19 cellular contexts compared by ENCODE assay signal in the genomic region with DNA sequence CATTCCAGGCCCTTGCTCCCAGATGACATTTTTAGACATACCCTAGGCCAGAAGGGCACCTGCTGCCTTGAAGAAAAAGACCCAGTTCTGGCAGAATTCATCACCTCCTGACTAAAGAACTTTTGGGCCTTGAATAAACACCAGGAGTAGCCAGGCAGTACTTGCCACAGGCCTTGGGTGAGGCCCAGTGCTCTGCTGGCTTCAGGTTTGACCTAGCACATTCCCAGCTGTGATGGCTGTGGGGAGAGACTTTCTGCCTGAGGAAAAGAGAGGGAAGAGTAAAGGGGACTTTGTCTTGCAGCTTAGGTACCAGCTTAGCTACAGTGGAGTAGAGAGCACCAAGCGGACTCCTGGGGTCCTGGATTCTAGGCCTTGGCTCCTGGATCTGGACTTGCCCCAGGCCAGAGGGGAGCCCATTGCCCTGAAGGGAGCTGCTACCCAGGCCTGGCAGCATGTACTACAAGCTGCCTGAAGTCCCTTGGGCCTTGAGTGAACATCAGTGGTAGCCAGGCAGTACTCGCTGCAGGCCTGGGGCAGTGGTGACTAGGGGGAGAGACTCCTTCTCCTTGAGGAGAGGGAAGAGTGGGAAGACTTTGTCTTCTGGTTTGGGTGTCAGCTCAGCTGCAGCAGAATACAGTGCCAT. TPM values are rescaled to one million over a fixed set of nuclear protein-coding genes. Genes with fewer than 3 reads are reported as not detected.
DNase-seq lines count a peak whose midpoint lies in the region; ATAC-seq and TF ChIP-seq lines count a peak whose summit lies in the region.
"Had no signal": no experiment of that assay in that cellular context is flagged by ENCODE, and none has a peak within 500 bp of the region (broad histone marks: within the 10 kb centered on the region; RNA-seq: fewer than 3 reads in every experiment).

No MANE protein-coding gene starts in this region.

- no peak for TF ChIP-seq POLR2A in tibial nerve (IDR thresholded peaks at IDR 0.05)

- H3K4me1 Mint-ChIP-seq in osteocyte (ENCODE audit: unreplicated experiment) (peaks cover 36% of the 10 kb centered on the region), CD14-positive monocyte (peaks cover 20% of the 10 kb centered on the region)
- H3K4me1 Mint-ChIP-seq: activated CD8-positive, alpha-beta memory T cell treated with anti-CD3 and anti-CD28 coated beads, Interleukin-2, amount 10 ng/mL, durations not matched to agents 7 days and 5 days had no signal

- no peak overlapping the region for H2AFZ ChIP-seq in OCI-LY7 (ENCODE audit: low read length)

- POLR2A ChIA-PET in OCI-LY7 (lab: Charles Lee): interaction anchor here (0.6 kb wide), 1 partner anchor 31 kb away, joined by 3 read pairs; no protein-coding TSS in a partner anchor

- TF ChIP-seq CTCF in choroid plexus epithelial cell (conservative IDR thresholded peaks at IDR 0.05; ENCODE audit: low read depth, low read length) (no peak), left ventricle myocardium inferior (IDR thresholded peaks at IDR 0.05; ENCODE audit: borderline replicate concordance) (no peak), osteocyte (IDR thresholded peaks at IDR 0.05) (no peak), tibial nerve (IDR thresholded peaks at IDR 0.05) (no peak), OCI-LY7 (conservative IDR thresholded peaks at IDR 0.05; ENCODE audit: low read length) (no peak), CD14-positive monocyte (IDR thresholded peaks at IDR 0.05) (no peak)

- intact Hi-C loops in left ventricle myocardium inferior (cut with micrococcal nuclease): no loop called here
- intact Hi-C loops in OCI-LY7 (cut with micrococcal nuclease; ENCODE audit: unreplicated experiment): no loop called here
- intact Hi-C loops in CD14-positive monocyte (cut with micrococcal nuclease): no loop called here

- H3K4me3 ChIP-seq in choroid plexus epithelial cell (ENCODE audit: low read depth, low read length) (no peak overlapping the region), left ventricle myocardium inferior (no peak overlapping the region), tibial nerve (no peak overlapping the region), OCI-LY7 (ENCODE audit: low read depth, low read length, poor library complexity, severe bottlenecking) (no peak overlapping the region)
- H3K4me3 ChIP-seq: GM12878, tibial artery had no signal

- H3K9me3 Mint-ChIP-seq in osteocyte (ENCODE audit: unreplicated experiment): peaks cover 34% of the 10 kb centered on the region
- peaks cover 0 to 5% (median 4%) of the 10 kb centered on the region in 7 donors for H3K9me3 Mint-ChIP-seq in CD14-positive monocyte

- H4K20me1 ChIP-seq in OCI-LY7 (ENCODE audit: insufficient read depth, low read length): no peaks in the 10 kb centered on the region

- WGBS in tibial nerve, 2 donors: 89 to 90% methylated on average over 2 of the region's 2 CpGs

- H3K9me2 ChIP-seq in OCI-LY7 (ENCODE audit: insufficient read depth, low read length): no peaks in the 10 kb centered on the region

- ATAC-seq in HG02981 (IDR thresholded peaks at IDR 0.05; ENCODE audit: unreplicated experiment): no peak
- ATAC-seq: activated CD8-positive, alpha-beta memory T cell treated with anti-CD3 and anti-CD28 coated beads, Interleukin-2, amount 10 ng/mL, durations not matched to agents 7 days and 5 days had no signal

- H3K4me1 ChIP-seq in left ventricle myocardium inferior (peaks cover 27% of the 10 kb centered on the region), tibial nerve (peaks cover 8 to 57% (median 27%) of the 10 kb centered on the region in 4 donors), OCI-LY7 (ENCODE audit: insufficient read depth, low read length, poor library complexity, severe bottlenecking) (no peaks in the 10 kb centered on the region)
- H3K4me1 ChIP-seq: BE2C had no signal

- H3K79me2 ChIP-seq in OCI-LY7 (ENCODE audit: insufficient read depth, low read depth, low read length): no peaks in the 10 kb centered on the region

- peak overlapping the region; percentile 71 for H3K27ac ChIP-seq in left ventricle myocardium inferior (replicated peaks)
- H3K27ac ChIP-seq in tibial nerve: peak overlapping the region; percentile 56 to 91 (median 70)
- H3K27ac ChIP-seq in OCI-LY7 (ENCODE audit: low read depth, low read length, poor library complexity, severe bottlenecking): no peak overlapping the region
- H3K27ac ChIP-seq: neutrophil had no signal

- peak; percentile 15 for DNase-seq in choroid plexus epithelial cell (ENCODE audit: low read depth)
- DNase-seq in left ventricle myocardium inferior: no peak
- peak; percentile 69 for DNase-seq in osteocyte (ENCODE audit: extremely low spot score, unreplicated experiment)
- no peak for DNase-seq in tibial nerve (ENCODE audit: low spot score in 2 of 2)
- no peak for DNase-seq in OCI-LY7 (ENCODE audit: low spot score)
- DNase-seq in CD14-positive monocyte (ENCODE audit: low spot score): no peak
- DNase-seq in dermis blood vessel endothelial cell: no peak
- DNase-seq: activated CD4-positive, alpha-beta T cell treated with anti-CD3 and anti-CD28 coated beads for 1 hour; activated CD8-positive, alpha-beta memory T cell treated with anti-CD3 and anti-CD28 coated beads, Interleukin-2, amount 10 ng/mL, durations not matched to agents 7 days and 5 days; amniotic stem cell; BE2C; GDM1; NCI-H1930; stimulated activated CD4-positive, alpha-beta T cell treated with anti-CD3 and anti-CD28 coated beads, Interleukin-4, amount 100 ng/mL, for 4 hours; stimulated activated CD8-positive, alpha-beta memory T cell treated with anti-CD3 and anti-CD28 coated beads, Interleukin-4, amount 100 ng/mL, for 48 hours had no signal

- peaks cover 75% of the 10 kb centered on the region for H3K36me3 ChIP-seq in left ventricle myocardium inferior
- H3K36me3 ChIP-seq in tibial nerve: peaks cover 0 to 57% (median 4%) of the 10 kb centered on the region in 3 donors
- no peaks in the 10 kb centered on the region for H3K36me3 ChIP-seq in OCI-LY7 (ENCODE audit: insufficient read depth, low read length)
- H3K36me3 ChIP-seq: BE2C, neutrophil, tibial artery had no signal

- H3K27ac Mint-ChIP-seq in osteocyte (ENCODE audit: unreplicated experiment) (peak overlapping the region; percentile 94), CD14-positive monocyte (peak overlapping the region in 2 of 7 donors; percentile 46 to 71)
- H3K27ac Mint-ChIP-seq: activated CD8-positive, alpha-beta memory T cell treated with anti-CD3 and anti-CD28 coated beads, Interleukin-2, amount 10 ng/mL, durations not matched to agents 7 days and 5 days had no signal

- CTCF ChIA-PET in OCI-LY7 (lab: Charles Lee; ENCODE audit: unreplicated experiment): interaction anchor here (0.6 kb wide), 1 partner anchor 21 kb away, joined by 4 read pairs; no protein-coding TSS in a partner anchor

- TF ChIP-seq EP300 in tibial nerve (IDR thresholded peaks at IDR 0.05): no peak

- H3K27me3 Mint-ChIP-seq in osteocyte (ENCODE audit: unreplicated experiment): no peaks in the 10 kb centered on the region
- H3K27me3 Mint-ChIP-seq in CD14-positive monocyte (ENCODE audit: low read depth in 3 of 3): peaks cover 0 to 2% (median 0%) of the 10 kb centered on the region in 3 donors

- peaks cover 41% of the 10 kb centered on the region for H3K36me3 Mint-ChIP-seq in osteocyte (ENCODE audit: unreplicated experiment)
- H3K36me3 Mint-ChIP-seq in CD14-positive monocyte: no peaks in the 10 kb centered on the region
- H3K36me3 Mint-ChIP-seq: activated CD8-positive, alpha-beta memory T cell treated with anti-CD3 and anti-CD28 coated beads, Interleukin-2, amount 10 ng/mL, durations not matched to agents 7 days and 5 days had no signal

- no TSS peak for BruUV-seq in OCI-LY7 (replicated peaks; lab: Mats Ljungman, UMichigan)

- H3K27me3 ChIP-seq in left ventricle myocardium inferior (ENCODE audit: low read depth): no peaks in the 10 kb centered on the region
- H3K27me3 ChIP-seq in tibial nerve: no peaks in the 10 kb centered on the region
- H3K27me3 ChIP-seq: BE2C, neutrophil, tibial artery had no signal

- no peak overlapping the region for H3K4me2 ChIP-seq in OCI-LY7 (ENCODE audit: low read length)

- H3K9me3 ChIP-seq in left ventricle myocardium inferior (replicated peaks) (peaks cover 23% of the 10 kb centered on the region), tibial nerve (peaks cover 0 to 14% (median 0%) of the 10 kb centered on the region in 4 donors), OCI-LY7 (ENCODE audit: low read length) (no peaks in the 10 kb centered on the region)
- H3K9me3 ChIP-seq: BE2C, neutrophil had no signal

- H3K4me3 Mint-ChIP-seq in osteocyte (ENCODE audit: unreplicated experiment) (no peak overlapping the region), CD14-positive monocyte (no peak overlapping the region)
- H3K4me3 Mint-ChIP-seq: activated CD8-positive, alpha-beta memory T cell treated with anti-CD3 and anti-CD28 coated beads, Interleukin-2, amount 10 ng/mL, durations not matched to agents 7 days and 5 days had no signal

RNA-seq across cellular contexts. Expression of gene ABCA8, which starts 44.3 kb away (rescaled TPM):
- 35.5 TPM for total RNA-seq in left ventricle myocardium inferior
- 34.1 and 37.0 TPM in 2 replicates for total RNA-seq in osteocyte
- total RNA-seq in tibial nerve: 100 to 1,000 TPM; 235 to 365 (median 316) TPM
- total RNA-seq in OCI-LY7 (2014; rRNA removed; shearing (Covaris generic)): not detected in 2 replicates
- not detected in 2 replicates for total RNA-seq in OCI-LY7 (2022)
- polyA plus RNA-seq in CD14-positive monocyte: not detected
- under 0.01 and 0.19 TPM in 2 replicates for total RNA-seq in dermis blood vessel endothelial cell
- total RNA-seq: activated CD8-positive, alpha-beta memory T cell treated with anti-CD3 and anti-CD28 coated beads, Interleukin-2, amount 10 ng/mL, durations not matched to agents 7 days and 5 days had no signal

Comparison
In these comparisons a context has a peak if more than half of its experiments do, and no peak if none do; other contexts are left out.
1. DNase-seq: peak in choroid plexus epithelial cell (single experiment) and osteocyte (single experiment); none in left ventricle myocardium inferior (single experiment), tibial nerve (0 of 2), OCI-LY7 (single experiment), CD14-positive monocyte (single experiment) and dermis blood vessel endothelial cell (single experiment).
2. RNA of gene ABCA8, which starts 44.3 kb away (total RNA-seq): 235 to 365 TPM in tibial nerve, 35.5 TPM in left ventricle myocardium inferior (single experiment) and 34.1 to 37.0 TPM in osteocyte; not detected in OCI-LY7 and under 0.01 to 0.19 TPM in dermis blood vessel endothelial cell; every median in the first group is over 10 times any median in the second.